In the genomic region with DNA sequence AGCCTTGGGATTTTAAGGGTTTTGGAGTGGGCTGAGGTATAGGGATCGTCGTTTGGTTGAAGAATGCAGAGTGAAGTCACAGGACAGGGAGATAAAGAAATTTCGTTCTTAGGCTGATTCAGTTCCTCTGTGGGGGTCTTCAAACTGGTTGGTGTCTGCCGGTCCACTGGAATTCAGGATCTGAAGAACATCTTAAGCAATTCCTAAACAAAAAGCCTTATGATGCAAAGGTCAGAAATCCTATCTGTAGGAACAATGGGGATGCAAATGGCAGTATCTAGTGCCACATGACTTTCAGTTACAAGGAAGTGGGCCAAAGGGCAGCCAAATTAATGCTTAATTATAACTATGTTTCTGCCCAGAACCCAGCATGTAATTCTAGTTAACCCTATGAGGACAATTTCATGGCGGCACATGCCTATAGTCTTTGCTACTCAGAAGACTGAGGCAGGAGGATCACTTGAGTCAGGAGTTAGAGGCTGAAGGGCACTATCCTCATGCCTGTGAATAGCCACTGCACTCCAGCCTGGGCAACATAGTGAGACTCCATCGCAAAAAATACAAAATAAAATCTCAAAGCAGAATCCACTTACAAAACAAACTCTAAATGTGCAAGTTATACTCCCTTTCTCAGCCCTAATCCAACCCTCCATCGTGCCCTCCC, we compare ENCODE assay signal across 30 cellular contexts. TPM values are rescaled to one million over a fixed set of nuclear protein-coding genes. Genes with fewer than 3 reads are reported as not detected.
A peak's percentile ranks its signal among the peaks of the same experiment; 100 is the strongest.
DNase-seq lines count a peak whose midpoint lies in the region; ATAC-seq lines count a peak whose summit lies in the region.
"Had no signal": no experiment of that assay in that cellular context is flagged by ENCODE, and none has a peak within 500 bp of the region (broad histone marks: within the 10 kb centered on the region; RNA-seq: fewer than 3 reads in every experiment).

No MANE protein-coding gene starts in this region.

- H3K4me3 ChIP-seq in mesendoderm (ENCODE audit: low read length) = no peak overlapping the region
- H3K4me3 ChIP-seq: cardiac muscle cell, right atrium auricular region, SK-N-MC had no signal

- peak; percentile 11 for DNase-seq in activated CD8-positive, alpha-beta memory T cell treated with anti-CD3 and anti-CD28 coated beads for 24 hours
- DNase-seq in activated CD8-positive, alpha-beta memory T cell treated with anti-CD3 and anti-CD28 coated beads, Interleukin-2, amount 10 ng/mL, durations not matched to agents 7 days and 5 days = no peak
- peak; percentile 93 for DNase-seq in fibroblast of gingiva (ENCODE audit: low read depth)
- DNase-seq in mesendoderm = peak; percentile 51
- no peak for DNase-seq in NCI-H226
- DNase-seq in kidney glomerular epithelial cell (lab: John Stamatoyannopoulos, UW) = no peak
- DNase-seq in retina = no peak
- no peak for DNase-seq in sciatic nerve (ENCODE audit: low spot score)
- DNase-seq: activated CD4-positive, alpha-beta T cell treated with anti-CD3 and anti-CD28 coated beads for 48 hours; activated naive CD4-positive, alpha-beta T cell treated with anti-CD3 and anti-CD28 coated beads for 36 hours; activated T-cell treated with anti-CD3 and anti-CD28 coated beads, Interleukin-2, amount 50 U/mL, for 72 hours; amygdala; CD8-positive, alpha-beta memory T cell; DMS53; GF-D8; naive B cell; NCI-H1105; NCI-H2081; NCI-H345; NCI-H774; stimulated activated CD4-positive, alpha-beta T cell treated with anti-CD3 and anti-CD28 coated beads, Interleukin-4, amount 100 ng/mL, for 4 hours; stimulated activated naive CD4-positive, alpha-beta T cell; T-helper 2 cell had no signal

- H3K36me3 Mint-ChIP-seq in activated CD8-positive, alpha-beta memory T cell treated with anti-CD3 and anti-CD28 coated beads, Interleukin-2, amount 10 ng/mL, durations not matched to agents 7 days and 5 days = peaks cover 2% of the 10 kb centered on the region
- H3K36me3 Mint-ChIP-seq: CD8-positive, alpha-beta memory T cell had no signal

- no peaks in the 10 kb centered on the region for H3K4me1 ChIP-seq in mesendoderm (ENCODE audit: control insufficient read depth, low read depth, low read length)

- no peak overlapping the region for H2BK5ac ChIP-seq in mesendoderm (ENCODE audit: low read length)

- H3K56ac ChIP-seq in mesendoderm (ENCODE audit: low read length) = no peak overlapping the region

- no peak overlapping the region for H2BK120ac ChIP-seq in mesendoderm (ENCODE audit: low read depth, low read length)

- H3K36me3 ChIP-seq in mesendoderm (ENCODE audit: control insufficient read depth, insufficient read depth, low read length) = no peaks in the 10 kb centered on the region
- H3K36me3 ChIP-seq: cardiac muscle cell, right atrium auricular region had no signal

- no peak overlapping the region for H2AK5ac ChIP-seq in mesendoderm (ENCODE audit: low read length)

- peaks cover 57% of the 10 kb centered on the region for H3K27me3 Mint-ChIP-seq in activated CD8-positive, alpha-beta memory T cell treated with anti-CD3 and anti-CD28 coated beads, Interleukin-2, amount 10 ng/mL, durations not matched to agents 7 days and 5 days

- no peak overlapping the region for H2BK15ac ChIP-seq in mesendoderm (replicated peaks; ENCODE audit: low read depth)

- no peaks in the 10 kb centered on the region for H3K79me2 ChIP-seq in mesendoderm (ENCODE audit: control insufficient read depth, insufficient read depth, low read length)

- no peaks in the 10 kb centered on the region for H3K27me3 ChIP-seq in mesendoderm (ENCODE audit: insufficient read depth, low read length, poor library complexity)
- H3K27me3 ChIP-seq: cardiac muscle cell, right atrium auricular region had no signal

- H3K79me1 ChIP-seq in mesendoderm (ENCODE audit: low read length) = no peaks in the 10 kb centered on the region

- no CpG with 5 or more reads among the region's 7 CpGs for WGBS in mesendoderm (ENCODE audit: extremely low coverage, insufficient coverage, low lambda C conversion rate)

- peaks cover 5% of the 10 kb centered on the region for H3K4me1 Mint-ChIP-seq in activated CD8-positive, alpha-beta memory T cell treated with anti-CD3 and anti-CD28 coated beads, Interleukin-2, amount 10 ng/mL, durations not matched to agents 7 days and 5 days

- no peak for ATAC-seq in activated CD8-positive, alpha-beta memory T cell treated with anti-CD3 and anti-CD28 coated beads, Interleukin-2, amount 10 ng/mL, durations not matched to agents 7 days and 5 days
- no peak for ATAC-seq in sciatic nerve
- ATAC-seq: activated T-cell treated with anti-CD3 and anti-CD28 coated beads, Interleukin-2, amount 50 U/mL, for 72 hours had no signal

- no peak overlapping the region for H3K27ac Mint-ChIP-seq in activated CD8-positive, alpha-beta memory T cell treated with anti-CD3 and anti-CD28 coated beads, Interleukin-2, amount 10 ng/mL, durations not matched to agents 7 days and 5 days
- H3K27ac Mint-ChIP-seq: activated naive CD4-positive, alpha-beta T cell treated with anti-CD3 and anti-CD28 coated beads for 36 hours; activated T-cell treated with anti-CD3 and anti-CD28 coated beads, Interleukin-2, amount 50 U/mL, for 72 hours; CD8-positive, alpha-beta memory T cell; dendritic cell treated with granulocyte-macrophage colony-stimulating factor and Interleukin-4, amounts not matched to agents 40 ng/mL and 50 ng/mL, for 4 days; naive B cell had no signal

- no peak overlapping the region for H3K4me3 Mint-ChIP-seq in activated CD8-positive, alpha-beta memory T cell treated with anti-CD3 and anti-CD28 coated beads, Interleukin-2, amount 10 ng/mL, durations not matched to agents 7 days and 5 days
- H3K4me3 Mint-ChIP-seq: activated naive CD4-positive, alpha-beta T cell treated with anti-CD3 and anti-CD28 coated beads for 36 hours; activated T-cell treated with anti-CD3 and anti-CD28 coated beads, Interleukin-2, amount 50 U/mL, for 72 hours; CD8-positive, alpha-beta memory T cell; dendritic cell treated with granulocyte-macrophage colony-stimulating factor and Interleukin-4, amounts not matched to agents 40 ng/mL and 50 ng/mL, for 4 days; naive B cell had no signal

- H3K4ac ChIP-seq in mesendoderm (ENCODE audit: low read depth, low read length) = no peak overlapping the region

- no peaks in the 10 kb centered on the region for H3K9me3 Mint-ChIP-seq in activated CD8-positive, alpha-beta memory T cell treated with anti-CD3 and anti-CD28 coated beads, Interleukin-2, amount 10 ng/mL, durations not matched to agents 7 days and 5 days (ENCODE audit: low read depth)
- H3K9me3 Mint-ChIP-seq: dendritic cell treated with granulocyte-macrophage colony-stimulating factor and Interleukin-4, amounts not matched to agents 40 ng/mL and 50 ng/mL, for 4 days had no signal

- H3K9ac ChIP-seq in mesendoderm (ENCODE audit: low read length) = no peak overlapping the region

- H3K23ac ChIP-seq in mesendoderm (ENCODE audit: low read length) = no peak overlapping the region

- no peak overlapping the region for H4K5ac ChIP-seq in mesendoderm (ENCODE audit: low read length)

- intact Hi-C loops in sciatic nerve (cut with DNase I) = no loop called here

- no peak overlapping the region for H3K27ac ChIP-seq in mesendoderm (ENCODE audit: low read depth, low read length)
- H3K27ac ChIP-seq: 22Rv1, cardiac muscle cell, right atrium auricular region, RWPE1, SK-N-MC had no signal

- no peak overlapping the region for H3K4me2 ChIP-seq in mesendoderm (ENCODE audit: low read length)

- no peak overlapping the region for H3K18ac ChIP-seq in mesendoderm (ENCODE audit: low read length)

- H4K8ac ChIP-seq in mesendoderm (ENCODE audit: low read depth, low read length) = no peak overlapping the region

- CTCF ChIA-PET in activated CD8-positive, alpha-beta memory T cell treated with anti-CD3 and anti-CD28 coated beads, Interleukin-2, amount 10 ng/mL, durations not matched to agents 7 days and 5 days (lab: Charles Lee) = no interaction called here

RNA-seq across cellular contexts. Expression of a gene that starts 4.6 kb away (rescaled TPM):
- total RNA-seq in activated CD8-positive, alpha-beta memory T cell treated with anti-CD3 and anti-CD28 coated beads, Interleukin-2, amount 10 ng/mL, durations not matched to agents 7 days and 5 days = not detected
- polyA plus RNA-seq in mesendoderm (2013, experiment 1 of 2) = 5.1 TPM
- polyA plus RNA-seq in mesendoderm (2013, experiment 2 of 2) = 5.4 TPM
- 14.7 TPM for total RNA-seq in sciatic nerve
- total RNA-seq: activated naive CD4-positive, alpha-beta T cell treated with anti-CD3 and anti-CD28 coated beads for 36 hours; CD8-positive, alpha-beta memory T cell had no signal

RNA-seq across cellular contexts. Expression of a gene that starts 15.6 kb away (rescaled TPM):
- 10 to 100 TPM; 14.8 to 20.9 TPM for total RNA-seq in activated CD8-positive, alpha-beta memory T cell treated with anti-CD3 and anti-CD28 coated beads, Interleukin-2, amount 10 ng/mL, durations not matched to agents 7 days and 5 days
- 19.1 TPM for polyA plus RNA-seq in mesendoderm (2013, experiment 1 of 2)
- polyA plus RNA-seq in mesendoderm (2013, experiment 2 of 2) = 19.0 TPM
- 10.4 TPM for total RNA-seq in sciatic nerve

RNA-seq across cellular contexts. Expression of a gene that starts 53.6 kb away (rescaled TPM):
- under 1 TPM in 1 of 2 experiments, not detected in 1; 0.19 TPM for total RNA-seq in activated CD8-positive, alpha-beta memory T cell treated with anti-CD3 and anti-CD28 coated beads, Interleukin-2, amount 10 ng/mL, durations not matched to agents 7 days and 5 days
- polyA plus RNA-seq in mesendoderm (2013, experiment 1 of 2) = 7.0 TPM
- polyA plus RNA-seq in mesendoderm (2013, experiment 2 of 2) = 5.9 TPM
- 21.0 TPM for total RNA-seq in sciatic nerve
- total RNA-seq: activated naive CD4-positive, alpha-beta T cell treated with anti-CD3 and anti-CD28 coated beads for 36 hours; H4 had no signal
- polyA plus RNA-seq: CD8-positive, alpha-beta memory T cell had no signal

Comparison
In these comparisons a context has a peak if more than half of its experiments do, and no peak if none do; other contexts are left out.
1. DNase-seq: peak in activated CD8-positive, alpha-beta memory T cell treated with anti-CD3 and anti-CD28 coated beads for 24 hours (single experiment), fibroblast of gingiva (single experiment) and mesendoderm (single experiment); none in activated CD8-positive, alpha-beta memory T cell treated with anti-CD3 and anti-CD28 coated beads, Interleukin-2, amount 10 ng/mL, durations not matched to agents 7 days and 5 days (single experiment), NCI-H226 (single experiment), kidney glomerular epithelial cell (single experiment), retina (single experiment) and sciatic nerve (single experiment).
2. RNA of a gene that starts 4.6 kb away (total RNA-seq): 14.7 TPM in sciatic nerve (single experiment); not detected in activated CD8-positive, alpha-beta memory T cell treated with anti-CD3 and anti-CD28 coated beads, Interleukin-2, amount 10 ng/mL, durations not matched to agents 7 days and 5 days; every median in the first group is over 10 times any median in the second.
3. RNA of a gene that starts 53.6 kb away (total RNA-seq): 21.0 TPM in sciatic nerve (single experiment); 0.19 TPM in activated CD8-positive, alpha-beta memory T cell treated with anti-CD3 and anti-CD28 coated beads, Interleukin-2, amount 10 ng/mL, durations not matched to agents 7 days and 5 days; every median in the first group is over 10 times any median in the second.